In the genomic region with DNA sequence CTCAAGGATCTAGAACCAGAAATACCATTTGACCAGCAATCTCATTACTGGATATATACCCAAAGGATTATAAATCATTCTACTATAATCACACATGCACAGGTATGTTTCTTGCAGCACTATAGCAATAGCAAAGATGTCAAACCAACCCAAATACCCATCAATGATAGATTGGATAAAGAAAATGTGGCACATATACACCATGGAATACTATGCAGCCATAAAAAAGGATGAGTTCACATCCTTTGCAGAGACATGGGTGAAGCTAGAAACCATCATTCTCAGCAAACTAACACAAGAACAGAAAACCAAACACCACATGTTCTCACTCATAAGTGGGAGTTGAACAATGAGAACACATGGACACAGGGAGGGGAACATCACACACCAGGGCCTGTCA, we compare ENCODE assay signal across 10 cellular contexts. TPM values are rescaled to one million over a fixed set of nuclear protein-coding genes. Genes with fewer than 3 reads are reported as not detected.
"Had no signal": no experiment of that assay in that cellular context is flagged by ENCODE, and none has a peak within 500 bp of the region (broad histone marks: within the 10 kb centered on the region; RNA-seq: fewer than 3 reads in every experiment).

No MANE protein-coding gene starts in this region.

RNA-seq across cellular contexts. Expression of a gene that starts 33.2 kb away (rescaled TPM):
- total RNA-seq: activated CD4-positive, alpha-beta memory T cell treated with anti-CD3 and anti-CD28 coated beads for 36 hours; activated CD4-positive, alpha-beta memory T cell treated with anti-CD3 and anti-CD28 coated beads, Interleukin-2, amount 10 ng/mL, durations not matched to agents 7 days and 5 days; activated CD4-positive, alpha-beta T cell treated with anti-CD3 and anti-CD28 coated beads for 36 hours; activated CD4-positive, alpha-beta T cell treated with anti-CD3 and anti-CD28 coated beads, Interleukin-2, amount 10 ng/mL, durations not matched to agents 24 days and 14 days; activated CD8-positive, alpha-beta memory T cell treated with anti-CD3 and anti-CD28 coated beads for 36 hours; activated CD8-positive, alpha-beta memory T cell treated with anti-CD3 and anti-CD28 coated beads, Interleukin-2, amount 10 ng/mL, durations not matched to agents 7 days and 5 days; activated CD8-positive, alpha-beta T cell treated with anti-CD3 and anti-CD28 coated beads for 36 hours; activated CD8-positive, alpha-beta T cell treated with anti-CD3 and anti-CD28 coated beads, Interleukin-2, amount 10 ng/mL, durations not matched to agents 7 days and 5 days; T-helper 1 cell treated with Interleukin-12 subunit alpha and Interleukin-12 subunit beta and Interleukin-4 antibody, amounts not matched to agents 30 ng/mL and 1 ng/mL, for 36 hours; T-helper 2 cell treated with Interferon-gamma antibody and Interleukin-4, amounts not matched to agents 100 ng/mL and 5 ng/mL, for 36 hours had no signal
